In the genomic region with DNA sequence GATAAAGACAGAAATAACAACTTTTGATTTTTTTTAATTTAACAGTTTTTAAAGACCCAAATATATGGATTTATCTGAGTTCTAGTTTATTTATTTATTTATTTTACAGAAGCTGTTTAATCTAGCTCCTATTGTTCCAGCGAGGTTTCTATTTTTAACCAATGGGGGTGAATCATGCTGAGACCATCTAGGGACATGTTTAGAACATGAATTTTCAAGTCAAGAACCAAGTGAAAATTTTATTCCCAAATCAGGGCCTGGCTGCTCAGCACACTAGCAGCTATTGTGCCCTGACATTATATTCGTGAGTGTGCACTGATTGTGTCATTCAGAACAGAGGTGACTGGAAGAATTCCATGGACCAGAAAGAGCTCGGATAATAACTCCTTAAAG, we compare ENCODE assay signal across 1 cellular context.
TF ChIP-seq lines count a peak whose summit lies in the region.

No MANE protein-coding gene starts in this region.

TF ChIP-seq in WTC11, 78 proteins besides CTCF, POLR2A, EP300 and RAD21 (continued from another document):
- TF ChIP-seq, protein P1, sequence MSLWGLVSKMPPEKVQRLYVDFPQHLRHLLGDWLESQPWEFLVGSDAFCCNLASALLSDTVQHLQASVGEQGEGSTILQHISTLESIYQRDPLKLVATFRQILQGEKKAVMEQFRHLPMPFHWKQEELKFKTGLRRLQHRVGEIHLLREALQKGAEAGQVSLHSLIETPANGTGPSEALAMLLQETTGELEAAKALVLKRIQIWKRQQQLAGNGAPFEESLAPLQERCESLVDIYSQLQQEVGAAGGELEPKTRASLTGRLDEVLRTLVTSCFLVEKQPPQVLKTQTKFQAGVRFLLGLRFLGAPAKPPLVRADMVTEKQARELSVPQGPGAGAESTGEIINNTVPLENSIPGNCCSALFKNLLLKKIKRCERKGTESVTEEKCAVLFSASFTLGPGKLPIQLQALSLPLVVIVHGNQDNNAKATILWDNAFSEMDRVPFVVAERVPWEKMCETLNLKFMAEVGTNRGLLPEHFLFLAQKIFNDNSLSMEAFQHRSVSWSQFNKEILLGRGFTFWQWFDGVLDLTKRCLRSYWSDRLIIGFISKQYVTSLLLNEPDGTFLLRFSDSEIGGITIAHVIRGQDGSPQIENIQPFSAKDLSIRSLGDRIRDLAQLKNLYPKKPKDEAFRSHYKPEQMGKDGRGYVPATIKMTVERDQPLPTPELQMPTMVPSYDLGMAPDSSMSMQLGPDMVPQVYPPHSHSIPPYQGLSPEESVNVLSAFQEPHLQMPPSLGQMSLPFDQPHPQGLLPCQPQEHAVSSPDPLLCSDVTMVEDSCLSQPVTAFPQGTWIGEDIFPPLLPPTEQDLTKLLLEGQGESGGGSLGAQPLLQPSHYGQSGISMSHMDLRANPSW (CRISPR knock-in tag; conservative IDR thresholded peaks at IDR 0.05; ENCODE audit: low read depth), result no peak
- TF ChIP-seq, protein P2, sequence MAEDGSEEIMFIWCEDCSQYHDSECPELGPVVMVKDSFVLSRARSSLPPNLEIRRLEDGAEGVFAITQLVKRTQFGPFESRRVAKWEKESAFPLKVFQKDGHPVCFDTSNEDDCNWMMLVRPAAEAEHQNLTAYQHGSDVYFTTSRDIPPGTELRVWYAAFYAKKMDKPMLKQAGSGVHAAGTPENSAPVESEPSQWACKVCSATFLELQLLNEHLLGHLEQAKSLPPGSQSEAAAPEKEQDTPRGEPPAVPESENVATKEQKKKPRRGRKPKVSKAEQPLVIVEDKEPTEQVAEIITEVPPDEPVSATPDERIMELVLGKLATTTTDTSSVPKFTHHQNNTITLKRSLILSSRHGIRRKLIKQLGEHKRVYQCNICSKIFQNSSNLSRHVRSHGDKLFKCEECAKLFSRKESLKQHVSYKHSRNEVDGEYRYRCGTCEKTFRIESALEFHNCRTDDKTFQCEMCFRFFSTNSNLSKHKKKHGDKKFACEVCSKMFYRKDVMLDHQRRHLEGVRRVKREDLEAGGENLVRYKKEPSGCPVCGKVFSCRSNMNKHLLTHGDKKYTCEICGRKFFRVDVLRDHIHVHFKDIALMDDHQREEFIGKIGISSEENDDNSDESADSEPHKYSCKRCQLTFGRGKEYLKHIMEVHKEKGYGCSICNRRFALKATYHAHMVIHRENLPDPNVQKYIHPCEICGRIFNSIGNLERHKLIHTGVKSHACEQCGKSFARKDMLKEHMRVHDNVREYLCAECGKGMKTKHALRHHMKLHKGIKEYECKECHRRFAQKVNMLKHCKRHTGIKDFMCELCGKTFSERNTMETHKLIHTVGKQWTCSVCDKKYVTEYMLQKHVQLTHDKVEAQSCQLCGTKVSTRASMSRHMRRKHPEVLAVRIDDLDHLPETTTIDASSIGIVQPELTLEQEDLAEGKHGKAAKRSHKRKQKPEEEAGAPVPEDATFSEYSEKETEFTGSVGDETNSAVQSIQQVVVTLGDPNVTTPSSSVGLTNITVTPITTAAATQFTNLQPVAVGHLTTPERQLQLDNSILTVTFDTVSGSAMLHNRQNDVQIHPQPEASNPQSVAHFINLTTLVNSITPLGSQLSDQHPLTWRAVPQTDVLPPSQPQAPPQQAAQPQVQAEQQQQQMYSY (CRISPR knock-in tag; IDR thresholded peaks at IDR 0.05), result no peak
- no peak for TF ChIP-seq ZNF121 (CRISPR knock-in tag; IDR thresholded peaks at IDR 0.05)
- TF ChIP-seq ZNF263 (CRISPR knock-in tag; IDR thresholded peaks at IDR 0.05; ENCODE audit: low read depth), result no peak
- no peak for TF ChIP-seq EMX1 (CRISPR knock-in tag; IDR thresholded peaks at IDR 0.05)
- TF ChIP-seq, protein P3, sequence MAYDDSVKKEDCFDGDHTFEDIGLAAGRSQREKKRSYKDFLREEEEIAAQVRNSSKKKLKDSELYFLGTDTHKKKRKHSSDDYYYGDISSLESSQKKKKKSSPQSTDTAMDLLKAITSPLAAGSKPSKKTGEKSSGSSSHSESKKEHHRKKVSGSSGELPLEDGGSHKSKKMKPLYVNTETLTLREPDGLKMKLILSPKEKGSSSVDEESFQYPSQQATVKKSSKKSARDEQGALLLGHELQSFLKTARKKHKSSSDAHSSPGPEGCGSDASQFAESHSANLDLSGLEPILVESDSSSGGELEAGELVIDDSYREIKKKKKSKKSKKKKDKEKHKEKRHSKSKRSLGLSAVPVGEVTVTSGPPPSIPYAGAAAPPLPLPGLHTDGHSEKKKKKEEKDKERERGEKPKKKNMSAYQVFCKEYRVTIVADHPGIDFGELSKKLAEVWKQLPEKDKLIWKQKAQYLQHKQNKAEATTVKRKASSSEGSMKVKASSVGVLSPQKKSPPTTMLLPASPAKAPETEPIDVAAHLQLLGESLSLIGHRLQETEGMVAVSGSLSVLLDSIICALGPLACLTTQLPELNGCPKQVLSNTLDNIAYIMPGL (CRISPR knock-in tag; IDR thresholded peaks at IDR 0.05), result no peak
- TF ChIP-seq NR3C1 (CRISPR knock-in tag; conservative IDR thresholded peaks at IDR 0.05; ENCODE audit: low read depth), result no peak
- TF ChIP-seq, protein P4, sequence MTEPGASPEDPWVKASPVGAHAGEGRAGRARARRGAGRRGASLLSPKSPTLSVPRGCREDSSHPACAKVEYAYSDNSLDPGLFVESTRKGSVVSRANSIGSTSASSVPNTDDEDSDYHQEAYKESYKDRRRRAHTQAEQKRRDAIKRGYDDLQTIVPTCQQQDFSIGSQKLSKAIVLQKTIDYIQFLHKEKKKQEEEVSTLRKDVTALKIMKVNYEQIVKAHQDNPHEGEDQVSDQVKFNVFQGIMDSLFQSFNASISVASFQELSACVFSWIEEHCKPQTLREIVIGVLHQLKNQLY (CRISPR knock-in tag; IDR thresholded peaks at IDR 0.05), result no peak
